Comparison of ENCODE assay signal across 32 cellular contexts in the genomic region with DNA sequence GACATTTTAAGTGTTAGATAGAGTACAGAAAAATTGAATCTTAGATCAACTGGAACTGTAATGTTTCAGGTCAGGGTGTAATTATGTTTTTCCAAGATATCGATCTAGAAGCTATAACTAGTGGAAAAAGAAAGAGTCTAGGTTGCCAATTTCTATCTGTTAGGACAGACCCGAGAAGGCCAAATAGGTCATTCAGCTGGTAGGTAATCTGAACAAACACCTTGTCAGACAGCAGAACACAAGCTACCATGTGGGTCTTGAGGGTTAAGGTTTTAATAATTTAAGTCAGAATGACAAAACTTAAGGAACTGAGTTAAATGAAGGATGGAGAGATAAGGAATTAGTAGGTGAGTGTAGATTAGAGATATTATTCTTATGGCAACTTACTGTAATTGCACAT.
"Had no signal": no experiment of that assay in that cellular context is flagged by ENCODE, and none has a peak within 500 bp of the region (broad histone marks: within the 10 kb centered on the region; RNA-seq: fewer than 3 reads in every experiment).

No MANE protein-coding gene starts in this region.

- H3K27ac Mint-ChIP-seq: activated CD4-positive, alpha-beta memory T cell treated with anti-CD3 and anti-CD28 coated beads for 36 hours; activated CD4-positive, alpha-beta T cell treated with anti-CD3 and anti-CD28 coated beads for 36 hours; activated CD4-positive, alpha-beta T cell treated with anti-CD3 and anti-CD28 coated beads, Interleukin-2, amount 10 ng/mL, durations not matched to agents 24 days and 14 days; activated CD8-positive, alpha-beta memory T cell treated with anti-CD3 and anti-CD28 coated beads, Interleukin-2, amount 10 ng/mL, durations not matched to agents 7 days and 5 days; activated CD8-positive, alpha-beta T cell treated with anti-CD3 and anti-CD28 coated beads, Interleukin-2, amount 10 ng/mL, durations not matched to agents 7 days and 5 days; activated naive CD4-positive, alpha-beta T cell treated with anti-CD3 and anti-CD28 coated beads, Interleukin-2, amount 10 ng/mL, durations not matched to agents 7 days and 5 days; activated naive CD4-positive, alpha-beta T cell treated with anti-CD3 and anti-CD28 coated beads, Interleukin-2, amount 50 U/mL, for 72 hours; activated naive CD8-positive, alpha-beta T cell treated with anti-CD3 and anti-CD28 coated beads, Interleukin-2, amount 10 ng/mL, durations not matched to agents 7 days and 5 days; activated T-helper 1 cell treated with anti-CD3 and anti-CD28 coated beads, Interleukin-12 subunit alpha, Interleukin-12 subunit beta, Interleukin-2, Interleukin-4 antibody, amounts not matched to agents 30 ng/mL and 10 ng/mL and 1 ng/mL, durations not matched to agents 14 hours and 24 hours and 36 hours; activated T-helper 2 cell treated with anti-CD3 and anti-CD28 coated beads, Interferon-gamma antibody, Interleukin-2, Interleukin-4, amounts not matched to agents 10 μg/mL and 5 μg/mL and 100 μg/mL, durations not matched to agents 14 hours and 24 hours and 36 hours; effector memory CD8-positive, alpha-beta T cell had no signal

- H3K27me3 ChIP-seq: ascending aorta had no signal

- H3K27ac ChIP-seq: ascending aorta, epithelial cell of prostate had no signal

- H3K9me3 Mint-ChIP-seq: activated CD4-positive, alpha-beta memory T cell treated with anti-CD3 and anti-CD28 coated beads for 36 hours; activated CD4-positive, alpha-beta T cell treated with anti-CD3 and anti-CD28 coated beads, Interleukin-2, amount 10 ng/mL, durations not matched to agents 24 days and 14 days; activated naive CD4-positive, alpha-beta T cell treated with anti-CD3 and anti-CD28 coated beads, Interleukin-2, amount 10 ng/mL, durations not matched to agents 7 days and 5 days; activated naive CD4-positive, alpha-beta T cell treated with anti-CD3 and anti-CD28 coated beads, Interleukin-2, amount 50 U/mL, for 72 hours; activated naive CD8-positive, alpha-beta T cell treated with anti-CD3 and anti-CD28 coated beads, Interleukin-2, amount 10 ng/mL, durations not matched to agents 7 days and 5 days; activated T-helper 1 cell treated with anti-CD3 and anti-CD28 coated beads, Interleukin-12 subunit alpha, Interleukin-12 subunit beta, Interleukin-2, Interleukin-4 antibody, amounts not matched to agents 30 ng/mL and 10 ng/mL and 1 ng/mL, durations not matched to agents 14 hours and 24 hours and 36 hours; activated T-helper 2 cell treated with anti-CD3 and anti-CD28 coated beads, Interferon-gamma antibody, Interleukin-2, Interleukin-4, amounts not matched to agents 10 μg/mL and 5 μg/mL and 100 μg/mL, durations not matched to agents 14 hours and 24 hours and 36 hours; brain; effector memory CD8-positive, alpha-beta T cell had no signal

- H3K9me3 ChIP-seq: ascending aorta had no signal

- H3K4me1 Mint-ChIP-seq: brain had no signal

- H3K27me3 Mint-ChIP-seq: activated CD4-positive, alpha-beta memory T cell treated with anti-CD3 and anti-CD28 coated beads for 36 hours; activated CD4-positive, alpha-beta T cell treated with anti-CD3 and anti-CD28 coated beads for 36 hours; activated CD4-positive, alpha-beta T cell treated with anti-CD3 and anti-CD28 coated beads, Interleukin-2, amount 10 ng/mL, durations not matched to agents 24 days and 14 days; activated CD8-positive, alpha-beta memory T cell treated with anti-CD3 and anti-CD28 coated beads, Interleukin-2, amount 10 ng/mL, durations not matched to agents 7 days and 5 days; activated naive CD4-positive, alpha-beta T cell treated with anti-CD3 and anti-CD28 coated beads, Interleukin-2, amount 10 ng/mL, durations not matched to agents 7 days and 5 days; activated naive CD8-positive, alpha-beta T cell treated with anti-CD3 and anti-CD28 coated beads, Interleukin-2, amount 10 ng/mL, durations not matched to agents 7 days and 5 days; brain; effector memory CD8-positive, alpha-beta T cell had no signal

- ATAC-seq: activated CD4-positive, alpha-beta T cell treated with anti-CD3 and anti-CD28 coated beads for 36 hours; activated CD8-positive, alpha-beta memory T cell treated with anti-CD3 and anti-CD28 coated beads, Interleukin-2, amount 10 ng/mL, durations not matched to agents 7 days and 5 days; activated CD8-positive, alpha-beta T cell treated with anti-CD3 and anti-CD28 coated beads, Interleukin-2, amount 10 ng/mL, durations not matched to agents 7 days and 5 days; activated naive CD4-positive, alpha-beta T cell treated with anti-CD3 and anti-CD28 coated beads, Interleukin-2, amount 50 U/mL, for 72 hours; effector memory CD8-positive, alpha-beta T cell; esophagus mucosa had no signal

- DNase-seq: activated CD4-positive, alpha-beta memory T cell treated with anti-CD3 and anti-CD28 coated beads for 36 hours; activated CD4-positive, alpha-beta T cell treated with anti-CD3 and anti-CD28 coated beads for 36 hours; activated CD4-positive, alpha-beta T cell treated with anti-CD3 and anti-CD28 coated beads, Interleukin-2, amount 10 ng/mL, durations not matched to agents 24 days and 14 days; activated CD4-positive, CD25-positive, alpha-beta regulatory T cell; activated CD4-positive, CD25-positive, alpha-beta regulatory T cell treated with anti-CD3 and anti-CD28 coated beads, Interleukin-2, amount 50 U/mL, for 72 hours; activated CD8-positive, alpha-beta memory T cell treated with anti-CD3 and anti-CD28 coated beads, Interleukin-2, amount 10 ng/mL, durations not matched to agents 7 days and 5 days; activated CD8-positive, alpha-beta memory T cell treated with anti-CD3 and anti-CD28 coated beads, Interleukin-2, amount 50 U/mL, for 4 hours; activated CD8-positive, alpha-beta T cell treated with anti-CD3 and anti-CD28 coated beads, Interleukin-2, amount 10 ng/mL, durations not matched to agents 7 days and 5 days; activated effector memory CD4-positive, alpha-beta T cell treated with anti-CD3 and anti-CD28 coated beads, Interleukin-2, amount 50 U/mL, for 16 hours; activated naive CD4-positive, alpha-beta T cell; activated naive CD4-positive, alpha-beta T cell treated with anti-CD3 and anti-CD28 coated beads, Interleukin-2, amount 10 ng/mL, durations not matched to agents 7 days and 5 days; activated naive CD8-positive, alpha-beta T cell treated with anti-CD3 and anti-CD28 coated beads, Interleukin-2, amount 10 ng/mL, durations not matched to agents 7 days and 5 days; activated T-cell treated with anti-CD3 and anti-CD28 coated beads, Interleukin-2, amount 50 U/mL, for 1 hour; activated T-cell treated with anti-CD3 and anti-CD28 coated beads, Interleukin-2, amount 50 U/mL, for 48 hours; cortex of kidney; dermis blood vessel endothelial cell; effector CD4-positive, alpha-beta T cell; effector memory CD8-positive, alpha-beta T cell; foreskin fibroblast; head of caudate nucleus; T-helper 2 cell had no signal

- H3K4me3 Mint-ChIP-seq: activated CD4-positive, alpha-beta memory T cell treated with anti-CD3 and anti-CD28 coated beads for 36 hours; activated CD4-positive, alpha-beta T cell treated with anti-CD3 and anti-CD28 coated beads for 36 hours; activated CD4-positive, alpha-beta T cell treated with anti-CD3 and anti-CD28 coated beads, Interleukin-2, amount 10 ng/mL, durations not matched to agents 24 days and 14 days; activated CD8-positive, alpha-beta memory T cell treated with anti-CD3 and anti-CD28 coated beads, Interleukin-2, amount 10 ng/mL, durations not matched to agents 7 days and 5 days; activated CD8-positive, alpha-beta T cell treated with anti-CD3 and anti-CD28 coated beads, Interleukin-2, amount 10 ng/mL, durations not matched to agents 7 days and 5 days; activated naive CD4-positive, alpha-beta T cell treated with anti-CD3 and anti-CD28 coated beads, Interleukin-2, amount 10 ng/mL, durations not matched to agents 7 days and 5 days; activated naive CD8-positive, alpha-beta T cell treated with anti-CD3 and anti-CD28 coated beads, Interleukin-2, amount 10 ng/mL, durations not matched to agents 7 days and 5 days; activated T-helper 1 cell treated with anti-CD3 and anti-CD28 coated beads, Interleukin-12 subunit alpha, Interleukin-12 subunit beta, Interleukin-2, Interleukin-4 antibody, amounts not matched to agents 30 ng/mL and 10 ng/mL and 1 ng/mL, durations not matched to agents 14 hours and 24 hours and 36 hours; brain; effector memory CD8-positive, alpha-beta T cell had no signal

- FAIRE-seq: bronchial epithelial cell, colon, frontal cortex, TTC549 had no signal
